Comparison of ENCODE assay signal across 25 cellular contexts in genomic region chr5:107303163-107303562, GRCh38.
DNase-seq lines count a peak whose midpoint lies in the region; ATAC-seq, FAIRE-seq and TF ChIP-seq lines count a peak whose summit lies in the region.
"Had no signal": no experiment of that assay in that cellular context is flagged by ENCODE, and none has a peak within 500 bp of the region (broad histone marks: within the 10 kb centered on the region; RNA-seq: fewer than 3 reads in every experiment).

No MANE protein-coding gene starts in this region.

- intact Hi-C loops in OCI-LY7 (cut with micrococcal nuclease; ENCODE audit: unreplicated experiment): no loop called here

- BruUV-seq in OCI-LY7 (replicated peaks; lab: Mats Ljungman, UMichigan): no TSS peak

- H3K27me3 Mint-ChIP-seq in mesothelial cell of epicardium (ENCODE audit: low read depth) (no peaks in the 10 kb centered on the region), T-helper 17 cell (no peaks in the 10 kb centered on the region)
- H3K27me3 Mint-ChIP-seq: CD4-positive, alpha-beta T cell had no signal

- no peak overlapping the region for H3K27ac ChIP-seq in OCI-LY7 (ENCODE audit: low read depth, low read length, poor library complexity, severe bottlenecking)
- H3K27ac ChIP-seq: 22Rv1, BLaER1 had no signal

- H3K36me3 ChIP-seq in OCI-LY7 (ENCODE audit: insufficient read depth, low read length): no peaks in the 10 kb centered on the region
- H3K36me3 ChIP-seq: BLaER1, HAP-1 had no signal

- H3K36me3 Mint-ChIP-seq in mesothelial cell of epicardium (no peaks in the 10 kb centered on the region), T-helper 17 cell (ENCODE audit: low read depth) (no peaks in the 10 kb centered on the region)
- H3K36me3 Mint-ChIP-seq: CD14-positive monocyte; CD8-positive, alpha-beta memory T cell had no signal

- H3K79me2 ChIP-seq in OCI-LY7 (ENCODE audit: insufficient read depth, low read depth, low read length): no peaks in the 10 kb centered on the region

- H3K4me3 Mint-ChIP-seq in mesothelial cell of epicardium (no peak overlapping the region), T-helper 17 cell (no peak overlapping the region)
- H3K4me3 Mint-ChIP-seq: B cell; CD14-positive monocyte; CD4-positive, alpha-beta T cell; CD8-positive, alpha-beta memory T cell; HFFc6 had no signal

- H3K4me1 ChIP-seq in OCI-LY7 (ENCODE audit: insufficient read depth, low read length, poor library complexity, severe bottlenecking): peaks cover 18% of the 10 kb centered on the region
- H3K4me1 ChIP-seq: BLaER1, HAP-1 had no signal

- peak; percentile 42 for FAIRE-seq in GM18507 (lab: Jason Lieb, UNC)
- FAIRE-seq: A204.1, D721Med, H54 had no signal

- no peaks in the 10 kb centered on the region for H3K9me2 ChIP-seq in OCI-LY7 (ENCODE audit: insufficient read depth, low read length)

- CTCF ChIA-PET in OCI-LY7 (lab: Charles Lee; ENCODE audit: unreplicated experiment): no interaction called here

- peaks cover 9% of the 10 kb centered on the region for H3K9me3 Mint-ChIP-seq in mesothelial cell of epicardium
- H3K9me3 Mint-ChIP-seq: CD4-positive, alpha-beta T cell; CD8-positive, alpha-beta memory T cell had no signal

- H3K4me1 Mint-ChIP-seq in mesothelial cell of epicardium (peaks cover 40% of the 10 kb centered on the region), T-helper 17 cell (no peaks in the 10 kb centered on the region)
- H3K4me1 Mint-ChIP-seq: B cell; CD14-positive monocyte; CD8-positive, alpha-beta memory T cell had no signal

- H3K27ac Mint-ChIP-seq in mesothelial cell of epicardium: peak overlapping the region; percentile 65
- no peak overlapping the region for H3K27ac Mint-ChIP-seq in T-helper 17 cell
- H3K27ac Mint-ChIP-seq: B cell; CD4-positive, alpha-beta T cell; HFFc6 had no signal

- TF ChIP-seq CTCF in OCI-LY7 (conservative IDR thresholded peaks at IDR 0.05; ENCODE audit: low read length) (no peak), epithelial cell of esophagus (IDR thresholded peaks at IDR 0.05; ENCODE audit: insufficient read depth, low read depth, low read length, missing control alignments) (no peak), mesothelial cell of epicardium (IDR thresholded peaks at IDR 0.05; ENCODE audit: unreplicated experiment) (no peak)

- H2AFZ ChIP-seq in OCI-LY7 (ENCODE audit: low read length): peak overlapping the region; percentile 58; the same call in 1 of the 2 replicates

- DNase-seq in GM18507 (ENCODE audit: extremely low spot score, insufficient read length, low read depth) (no peak), OCI-LY7 (ENCODE audit: low spot score) (no peak), epithelial cell of esophagus (ENCODE audit: low read depth) (peak; percentile 54), mesothelial cell of epicardium (ENCODE audit: low spot score in 2 of 2, unreplicated experiment in 2 of 2) (no peak), C1 segment of cervical spinal cord (lab: John Stamatoyannopoulos, UW) (no peak), glomerular visceral epithelial cell (ENCODE audit: extremely low spot score) (no peak), T-helper 17 cell (no peak)
- no peak for DNase-seq in stimulated activated CD4-positive, alpha-beta T cell treated with anti-CD3 and anti-CD28 coated beads, Interleukin-4, amount 100 ng/mL, for 1 hour
- DNase-seq: CD4-positive, alpha-beta T cell; CD8-positive, alpha-beta memory T cell; DMS 273 treated with DMSO at 0.1 percent for 48 hours; DMS79; EL; GDM1; GOT3; HFFc6 had no signal

- H3K4me3 ChIP-seq in OCI-LY7 (ENCODE audit: low read depth, low read length, poor library complexity, severe bottlenecking) (no peak overlapping the region), epithelial cell of esophagus (ENCODE audit: low read length) (no peak overlapping the region)
- H3K4me3 ChIP-seq: BLaER1, GM12878, HAP-1 had no signal

- ATAC-seq in T-helper 17 cell: no peak

- POLR2A ChIA-PET in OCI-LY7 (lab: Charles Lee): no interaction called here

- no peaks in the 10 kb centered on the region for H4K20me1 ChIP-seq in OCI-LY7 (ENCODE audit: insufficient read depth, low read length)
- H4K20me1 ChIP-seq: BLaER1 had no signal

- H3K4me2 ChIP-seq in OCI-LY7 (ENCODE audit: low read length): no peak overlapping the region
- H3K4me2 ChIP-seq: BLaER1 had no signal

- H3K9me3 ChIP-seq in OCI-LY7 (ENCODE audit: low read length) (no peaks in the 10 kb centered on the region), T-helper 17 cell (ENCODE audit: control insufficient read depth, low read length, poor library complexity, severe bottlenecking) (no peaks in the 10 kb centered on the region)
- H3K9me3 ChIP-seq: BLaER1, HAP-1 had no signal
